Comparison of ENCODE assay signal across 9 cellular contexts in genomic region chr11:848380-848931, GRCh38. TPM values are rescaled to one million over a fixed set of nuclear protein-coding genes. Genes with fewer than 3 reads are reported as not detected.
DNase-seq lines count a peak whose midpoint lies in the region; ATAC-seq and TF ChIP-seq lines count a peak whose summit lies in the region.
"Had no signal": no experiment of that assay in that cellular context is flagged by ENCODE, and none has a peak within 500 bp of the region (broad histone marks: within the 10 kb centered on the region; RNA-seq: fewer than 3 reads in every experiment).

No MANE protein-coding gene starts in this region.

- H3K36me3 ChIP-seq in CD8-positive, alpha-beta T cell (ENCODE audit: insufficient read depth, low read length): no peaks in the 10 kb centered on the region
- no peaks in the 10 kb centered on the region for H3K36me3 ChIP-seq in HUES64 (ENCODE audit: insufficient read depth, low read length)
- H3K36me3 ChIP-seq in tibial nerve: peaks cover 0 to 18% (median 0%) of the 10 kb centered on the region in 3 donors

- peak overlapping the region; percentile 26 for H3K4me3 Mint-ChIP-seq in CD8-positive, alpha-beta T cell
- peak overlapping the region in 7 of 8 donors; percentile 23 to 77 (median 67) for H3K4me3 Mint-ChIP-seq in naive B cell

- WGBS in HUES64: 19% methylated on average over 14 of the region's 14 CpGs
- WGBS in tibial nerve, 2 donors: 30 to 32% methylated on average over 13 to 14 of the region's 14 CpGs

- no peak overlapping the region for H3K27ac ChIP-seq in CD8-positive, alpha-beta T cell (ENCODE audit: low read depth, low read length)
- no peak overlapping the region for H3K27ac ChIP-seq in HUES64 (ENCODE audit: low read depth, low read length)
- H3K27ac ChIP-seq in tibial nerve: peak overlapping the region in 1 of 4 donors; percentile 27

- H3K9me3 ChIP-seq in CD8-positive, alpha-beta T cell (ENCODE audit: low read length): no peaks in the 10 kb centered on the region
- H3K9me3 ChIP-seq in HUES64 (ENCODE audit: insufficient read depth, low read depth, low read length) (no peaks in the 10 kb centered on the region), tibial nerve (no peaks in the 10 kb centered on the region)

- no peak for TF ChIP-seq POLR2A in tibial nerve (IDR thresholded peaks at IDR 0.05)

- peaks cover 5% of the 10 kb centered on the region for H3K27me3 Mint-ChIP-seq in CD8-positive, alpha-beta T cell (ENCODE audit: low read depth)
- H3K27me3 Mint-ChIP-seq in naive B cell: peaks cover 0 to 33% (median 5%) of the 10 kb centered on the region in 3 donors

- TF ChIP-seq CTCF in CD8-positive, alpha-beta T cell (IDR thresholded peaks at IDR 0.05): peak; percentile 79
- TF ChIP-seq CTCF in tibial nerve (IDR thresholded peaks at IDR 0.05): peak; percentile 85 to 91 (median 88)

- peaks cover 26% of the 10 kb centered on the region for H3K4me1 ChIP-seq in CD8-positive, alpha-beta T cell (ENCODE audit: insufficient read depth, low read length)
- H3K4me1 ChIP-seq in HUES64 (ENCODE audit: insufficient read depth, low read length) (peaks cover 26% of the 10 kb centered on the region), tibial nerve (peaks cover 0 to 95% (median 45%) of the 10 kb centered on the region in 4 donors)

- DNase-seq in CD8-positive, alpha-beta T cell: peak; percentile 40 to 80 (median 67)
- DNase-seq in activated CD4-positive, alpha-beta T cell treated with anti-CD3 and anti-CD28 coated beads, Interleukin-2, amount 50 U/mL, for 24 hours (ENCODE audit: low read depth in 1 of 2, low spot score in 1 of 2): peak; percentile 42 to 46
- DNase-seq in ecto neural progenitor cell (ENCODE audit: low spot score) (peak; percentile 74), naive B cell (peak; percentile 65), tibial nerve (ENCODE audit: low spot score in 2 of 2) (no peak), middle frontal gyrus (ENCODE audit: extremely low spot score, low spot score) (no peak)

- H3K27me3 ChIP-seq in CD8-positive, alpha-beta T cell (ENCODE audit: insufficient read depth, low read length): no peaks in the 10 kb centered on the region
- peaks cover 20% of the 10 kb centered on the region for H3K27me3 ChIP-seq in HUES64 (ENCODE audit: insufficient read depth, low read length)
- H3K27me3 ChIP-seq in tibial nerve: peaks cover 0 to 15% of the 10 kb centered on the region in 2 donors

- intact Hi-C loops in CD8-positive, alpha-beta T cell (cut with DNase I, micrococcal nuclease): loop anchor here (1.0 to 5.0 kb wide), 6 partner anchors 28 to 203 kb away; partner anchors contain the start of genes AP2A2 (in 1 of the 2) and CHID1 (in 1 of the 2)

- peaks cover 15% of the 10 kb centered on the region for H3K4me1 Mint-ChIP-seq in CD8-positive, alpha-beta T cell (ENCODE audit: low read depth)
- peaks cover 7 to 23% (median 10%) of the 10 kb centered on the region in 3 donors for H3K4me1 Mint-ChIP-seq in naive B cell

- TF ChIP-seq EP300 in tibial nerve (IDR thresholded peaks at IDR 0.05): no peak

- H3K4me3 ChIP-seq in CD8-positive, alpha-beta T cell (ENCODE audit: low read depth, low read length): no peak overlapping the region
- H3K4me3 ChIP-seq in HUES64 (ENCODE audit: low read length) (peak overlapping the region; percentile 56; the same call in 1 of the 2 replicates), tibial nerve (peak overlapping the region in 1 of 4 donors; percentile 54)

- POLR2A ChIA-PET in CD8-positive, alpha-beta T cell (lab: Charles Lee): no interaction called here

- no peak overlapping the region for H3K9ac ChIP-seq in HUES64 (ENCODE audit: low read depth, low read length)

- CTCF ChIA-PET in CD8-positive, alpha-beta T cell (lab: Charles Lee): interaction anchor here (0.7 to 5.9 kb wide), 14 partner anchors 9 to 726 kb away, joined by 3 to 75 read pairs (median 3); partner anchors contain the start of gene TALDO1

- H3K27ac Mint-ChIP-seq in CD8-positive, alpha-beta T cell: no peak overlapping the region
- peak overlapping the region in 1 of 6 donors; percentile 70 for H3K27ac Mint-ChIP-seq in naive B cell

- ATAC-seq in CD8-positive, alpha-beta T cell: peak; percentile 86
- peak; percentile 53 to 65 for ATAC-seq in naive B cell (ENCODE audit: low read depth in 2 of 2)
- no peak for ATAC-seq in HG03108 (IDR thresholded peaks at IDR 0.05; ENCODE audit: unreplicated experiment)

- no peaks in the 10 kb centered on the region for H3K36me3 Mint-ChIP-seq in CD8-positive, alpha-beta T cell
- H3K36me3 Mint-ChIP-seq in naive B cell: no peaks in the 10 kb centered on the region

- H3K9me3 Mint-ChIP-seq in CD8-positive, alpha-beta T cell: no peaks in the 10 kb centered on the region
- H3K9me3 Mint-ChIP-seq in naive B cell: no peaks in the 10 kb centered on the region

RNA-seq across cellular contexts. Expression of gene TSPAN4, which starts 5.8 kb away (rescaled TPM):
- total RNA-seq in CD8-positive, alpha-beta T cell: 1 to 10 TPM; 2.1 to 2.2 TPM
- 46.6 TPM for polyA plus RNA-seq in HUES64 (2013, experiment 1 of 2)
- polyA plus RNA-seq in HUES64 (2013, experiment 2 of 2): 46.0 TPM
- polyA plus RNA-seq in naive B cell (ENCODE audit: low read depth in 6 of 6): 1 to 10 TPM in 5 of 6 donors, not detected in 1; 1.5 to 3.4 (median 2.8) TPM
- 100 to 1,000 TPM; 139 to 256 (median 221) TPM for total RNA-seq in tibial nerve

RNA-seq across cellular contexts. Expression of gene POLR2L, which starts 6.1 kb away (rescaled TPM):
- 10 to 100 TPM; 22.8 to 26.2 TPM for total RNA-seq in CD8-positive, alpha-beta T cell
- 137 TPM for polyA plus RNA-seq in HUES64 (2013, experiment 1 of 2)
- 140 TPM for polyA plus RNA-seq in HUES64 (2013, experiment 2 of 2)
- polyA plus RNA-seq in naive B cell (ENCODE audit: low read depth in 6 of 6): 10 to 100 TPM; 41.3 to 68.4 (median 55.9) TPM
- total RNA-seq in tibial nerve: 100 to 1,000 TPM in 2 of 4 donors, 10 to 100 TPM in 2; 71.7 to 140 (median 110) TPM

RNA-seq across cellular contexts. Expression of gene CD151, which starts 15.7 kb away (rescaled TPM):
- 10 to 100 TPM in 1 of 2 experiments, 1 to 10 TPM in 1; 8.7 to 11.9 TPM for total RNA-seq in CD8-positive, alpha-beta T cell
- polyA plus RNA-seq in HUES64 (2013, experiment 1 of 2): 65.1 TPM
- polyA plus RNA-seq in HUES64 (2013, experiment 2 of 2): 87.2 TPM
- 1 to 10 TPM; 1.2 to 5.8 (median 3.2) TPM for polyA plus RNA-seq in naive B cell (ENCODE audit: low read depth in 6 of 6)
- 100 to 1,000 TPM; 264 to 309 (median 281) TPM for total RNA-seq in tibial nerve

RNA-seq across cellular contexts. Expression of gene CRACR2B, which starts 20.7 kb away (rescaled TPM):
- under 1 TPM; 0.30 to 0.81 TPM for total RNA-seq in CD8-positive, alpha-beta T cell
- polyA plus RNA-seq in HUES64 (2013, experiment 1 of 2): 7.4 TPM
- polyA plus RNA-seq in HUES64 (2013, experiment 2 of 2): 10.2 TPM
- polyA plus RNA-seq in naive B cell (ENCODE audit: low read depth in 6 of 6): under 1 TPM in 3 of 6 donors, not detected in 3; 0.41 to 1.00 (median 0.55) TPM
- 10 to 100 TPM in 3 of 4 donors, 1 to 10 TPM in 1; 7.1 to 19.7 (median 16.8) TPM for total RNA-seq in tibial nerve
- total RNA-seq: HT1080 had no signal

RNA-seq across cellular contexts. Expression of gene PNPLA2, which starts 29.7 kb away (rescaled TPM):
- 100 to 1,000 TPM; 210 to 234 TPM for total RNA-seq in CD8-positive, alpha-beta T cell
- 21.5 TPM for polyA plus RNA-seq in HUES64 (2013, experiment 1 of 2)
- 23.5 TPM for polyA plus RNA-seq in HUES64 (2013, experiment 2 of 2)
- polyA plus RNA-seq in naive B cell (ENCODE audit: low read depth in 6 of 6): 10 to 100 TPM; 13.0 to 49.9 (median 26.9) TPM
- 100 to 1,000 TPM; 136 to 314 (median 187) TPM for total RNA-seq in tibial nerve

Comparison
In these comparisons a context has a peak if more than half of its experiments do, and no peak if none do; other contexts are left out.
1. DNase-seq: peak in CD8-positive, alpha-beta T cell (7 of 7), activated CD4-positive, alpha-beta T cell treated with anti-CD3 and anti-CD28 coated beads, Interleukin-2, amount 50 U/mL, for 24 hours (2 of 2), ecto neural progenitor cell (single experiment) and naive B cell (single experiment); none in tibial nerve (0 of 2) and middle frontal gyrus (single experiment).
2. RNA of gene TSPAN4, which starts 5.8 kb away (total RNA-seq): 139 to 256 TPM in tibial nerve; 2.1 to 2.2 TPM in CD8-positive, alpha-beta T cell; every median in the first group is over 10 times any median in the second.
3. RNA of gene CD151, which starts 15.7 kb away (total RNA-seq): 264 to 309 TPM in tibial nerve; 8.7 to 11.9 TPM in CD8-positive, alpha-beta T cell; every median in the first group is over 10 times any median in the second.